In the genomic region with DNA sequence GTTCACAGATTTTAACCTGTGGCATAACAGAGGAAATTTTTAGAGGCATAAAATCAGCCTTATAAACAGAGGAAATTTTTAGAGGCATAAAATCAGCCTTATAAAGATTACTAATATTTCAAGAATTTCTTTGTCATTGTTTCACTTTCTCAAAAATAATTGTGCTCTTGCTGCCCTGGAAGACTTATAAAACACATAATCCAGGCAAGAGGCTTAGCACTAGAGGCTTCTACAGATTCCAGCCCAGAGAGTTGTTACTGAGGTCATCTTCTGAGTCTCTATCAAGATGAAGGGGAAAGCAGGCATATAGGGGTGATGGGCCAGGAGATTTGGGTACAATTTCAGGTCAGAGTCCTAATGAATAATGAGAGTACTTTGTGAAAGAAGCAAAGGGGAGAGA, we compare ENCODE assay signal across 24 cellular contexts.
"Had no signal": no experiment of that assay in that cellular context is flagged by ENCODE, and none has a peak within 500 bp of the region (broad histone marks: within the 10 kb centered on the region; RNA-seq: fewer than 3 reads in every experiment).

No MANE protein-coding gene starts in this region.

- H3K36me3 Mint-ChIP-seq: activated CD4-positive, alpha-beta memory T cell treated with anti-CD3 and anti-CD28 coated beads for 36 hours; activated naive CD4-positive, alpha-beta T cell treated with anti-CD3 and anti-CD28 coated beads, Interleukin-2, amount 10 ng/mL, durations not matched to agents 7 days and 5 days; naive thymus-derived CD8-positive, alpha-beta T cell had no signal

- H3K27ac Mint-ChIP-seq: activated CD4-positive, alpha-beta memory T cell treated with anti-CD3 and anti-CD28 coated beads for 36 hours; activated naive CD4-positive, alpha-beta T cell treated with anti-CD3 and anti-CD28 coated beads, Interleukin-2, amount 10 ng/mL, durations not matched to agents 7 days and 5 days; activated T-cell treated with anti-CD3 and anti-CD28 coated beads, Interleukin-2, amount 50 U/mL, for 72 hours; naive thymus-derived CD8-positive, alpha-beta T cell; T-helper 1 cell treated with Interleukin-12 subunit alpha and Interleukin-12 subunit beta and Interleukin-4 antibody, amounts not matched to agents 30 μg/mL and 1 μg/mL, for 36 hours had no signal

- H3K27me3 ChIP-seq: cardiac muscle cell, foreskin keratinocyte, left lung, ovary, right atrium auricular region, thyroid gland, upper lobe of right lung had no signal

- H3K9me3 Mint-ChIP-seq: activated CD4-positive, alpha-beta memory T cell treated with anti-CD3 and anti-CD28 coated beads for 36 hours; activated naive CD4-positive, alpha-beta T cell treated with anti-CD3 and anti-CD28 coated beads, Interleukin-2, amount 10 ng/mL, durations not matched to agents 7 days and 5 days; activated T-cell treated with anti-CD3 and anti-CD28 coated beads, Interleukin-2, amount 50 U/mL, for 72 hours; T-helper 1 cell treated with Interleukin-12 subunit alpha and Interleukin-12 subunit beta and Interleukin-4 antibody, amounts not matched to agents 30 μg/mL and 1 μg/mL, for 36 hours had no signal

- H3K27me3 Mint-ChIP-seq: activated CD4-positive, alpha-beta memory T cell treated with anti-CD3 and anti-CD28 coated beads for 36 hours; activated naive CD4-positive, alpha-beta T cell treated with anti-CD3 and anti-CD28 coated beads, Interleukin-2, amount 10 ng/mL, durations not matched to agents 7 days and 5 days had no signal

- H3K27ac ChIP-seq: cardiac muscle cell, foreskin keratinocyte, left lung, ovary, psoas muscle, right atrium auricular region, thyroid gland, upper lobe of right lung had no signal

- DNase-seq: activated CD4-positive, alpha-beta memory T cell treated with anti-CD3 and anti-CD28 coated beads for 36 hours; activated CD4-positive, alpha-beta T cell treated with anti-CD3 and anti-CD28 coated beads for 4 hours; activated CD4-positive, CD25-positive, alpha-beta regulatory T cell; activated effector memory CD4-positive, alpha-beta T cell treated with Interleukin-2 at 50 U/mL for 16 hours; activated naive CD4-positive, alpha-beta T cell treated with anti-CD3 and anti-CD28 coated beads, Interleukin-2, amount 10 ng/mL, durations not matched to agents 7 days and 5 days; activated T-cell treated with anti-CD3 and anti-CD28 coated beads, Interleukin-2, amount 50 U/mL, for 72 hours; amygdala; cortex of kidney; effector CD4-positive, alpha-beta T cell; foreskin keratinocyte; kidney glomerular epithelial cell; left lung; naive thymus-derived CD8-positive, alpha-beta T cell; ovary; psoas muscle; stimulated activated CD4-positive, alpha-beta T cell treated with anti-CD3 and anti-CD28 coated beads, Interleukin-4, amount 100 ng/mL, for 24 hours; stimulated activated naive CD4-positive, alpha-beta T cell treated with Interleukin-2 at 50 U/mL for 16 hours; substantia nigra; thyroid gland; upper lobe of right lung had no signal

- H3K4me1 Mint-ChIP-seq: activated naive CD4-positive, alpha-beta T cell treated with anti-CD3 and anti-CD28 coated beads, Interleukin-2, amount 10 ng/mL, durations not matched to agents 7 days and 5 days; naive thymus-derived CD8-positive, alpha-beta T cell had no signal

- H3K36me3 ChIP-seq: cardiac muscle cell, left lung, ovary, right atrium auricular region, thyroid gland, upper lobe of right lung had no signal

- H3K9me3 ChIP-seq: left lung, ovary, psoas muscle, right atrium auricular region, thyroid gland, upper lobe of right lung had no signal

- H3K4me3 Mint-ChIP-seq: activated CD4-positive, alpha-beta memory T cell treated with anti-CD3 and anti-CD28 coated beads for 36 hours; activated naive CD4-positive, alpha-beta T cell treated with anti-CD3 and anti-CD28 coated beads, Interleukin-2, amount 10 ng/mL, durations not matched to agents 7 days and 5 days; activated T-cell treated with anti-CD3 and anti-CD28 coated beads, Interleukin-2, amount 50 U/mL, for 72 hours; naive thymus-derived CD8-positive, alpha-beta T cell; T-helper 1 cell treated with Interleukin-12 subunit alpha and Interleukin-12 subunit beta and Interleukin-4 antibody, amounts not matched to agents 30 μg/mL and 1 μg/mL, for 36 hours had no signal

- H3K4me1 ChIP-seq: foreskin keratinocyte, left lung, psoas muscle, right atrium auricular region, thyroid gland, upper lobe of right lung had no signal

- H3K4me3 ChIP-seq: cardiac muscle cell, left lung, lung, ovary, psoas muscle, right atrium auricular region, thyroid gland, upper lobe of right lung had no signal
